9 cellular contexts compared by ENCODE assay signal in the genomic region with DNA sequence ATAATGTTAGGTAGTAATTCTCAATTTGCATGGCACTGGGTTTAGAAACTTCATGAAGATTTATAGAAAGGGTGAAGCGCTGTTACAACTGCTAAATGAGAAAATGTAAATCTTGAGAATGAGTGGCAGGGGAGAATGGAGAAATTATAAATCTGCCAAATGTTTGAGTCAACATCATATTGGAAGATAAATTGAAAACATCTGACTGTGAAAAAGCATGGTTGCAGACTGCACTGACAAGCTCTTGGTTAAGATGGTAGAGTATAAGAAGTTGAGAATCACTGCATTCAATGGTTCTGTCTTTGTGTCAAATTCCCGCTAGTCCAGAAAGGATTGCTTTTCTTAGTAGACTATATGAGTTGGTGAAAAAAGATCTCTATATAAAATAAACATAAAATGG.
"Had no signal": no experiment of that assay in that cellular context is flagged by ENCODE, and none has a peak within 500 bp of the region (broad histone marks: within the 10 kb centered on the region; RNA-seq: fewer than 3 reads in every experiment).

No MANE protein-coding gene starts in this region.

- H3K36me3 ChIP-seq: HAP-1 had no signal

- DNase-seq: GM23248, GOT3, H7, HFFc6, KG1 had no signal

- H3K9me3 ChIP-seq: HAP-1 had no signal

- H3K9ac ChIP-seq: GM23248 had no signal

- FAIRE-seq: HTR-8/SVneo, K562 had no signal

- H3K4me3 ChIP-seq: GM23248, HAP-1, K562 had no signal

- ATAC-seq: HCT116, K562 had no signal

- H3K27ac ChIP-seq: GM23248 had no signal

- H3K4me1 ChIP-seq: HAP-1 had no signal

- H2AFZ ChIP-seq: GM23248 had no signal
